Comparison of ENCODE assay signal across 8 cellular contexts in genomic region chr2:64750001-64750816, GRCh38.
A peak's percentile ranks its signal among the peaks of the same experiment; 100 is the strongest.
DNase-seq lines count a peak whose midpoint lies in the region; ATAC-seq and TF ChIP-seq lines count a peak whose summit lies in the region.

No MANE protein-coding gene starts in this region.

- TF ChIP-seq RAD21 in neural cell (conservative IDR thresholded peaks at IDR 0.05): peak; percentile 45

- peak overlapping the region; percentile 92 for H2AFZ ChIP-seq in PC-9
- H2AFZ ChIP-seq in neural cell (ENCODE audit: low read depth, low read length): peak overlapping the region; percentile 91

- H3K9me2 ChIP-seq in PC-9 (ENCODE audit: insufficient read depth) (no peaks in the 10 kb centered on the region), neural cell (ENCODE audit: insufficient read depth, low read length) (no peaks in the 10 kb centered on the region)

- no peak for TF ChIP-seq CTCF in PC-9 (conservative IDR thresholded peaks at IDR 0.05)
- no peak for TF ChIP-seq CTCF in foreskin keratinocyte (conservative IDR thresholded peaks at IDR 0.05)
- peak; percentile 51 for TF ChIP-seq CTCF in neural cell (IDR thresholded peaks at IDR 0.05; ENCODE audit: poor library complexity, severe bottlenecking)
- TF ChIP-seq CTCF in tibial artery (IDR thresholded peaks at IDR 0.05): no peak

- H3K9me3 ChIP-seq in PC-9 (ENCODE audit: insufficient read depth, low read depth) (no peaks in the 10 kb centered on the region), neural cell (ENCODE audit: low read length) (no peaks in the 10 kb centered on the region), tibial artery (no peaks in the 10 kb centered on the region)

- peak overlapping the region; percentile 75 for H3K4me3 ChIP-seq in PC-9
- H3K4me3 ChIP-seq in neural cell (ENCODE audit: low read length): peak overlapping the region; percentile 86
- H3K4me3 ChIP-seq in tibial artery: peak overlapping the region; percentile 69 to 89

- H3K4me1 ChIP-seq in PC-9 (replicated peaks; ENCODE audit: insufficient read depth) (peaks cover 38% of the 10 kb centered on the region), foreskin keratinocyte (peaks cover 11% of the 10 kb centered on the region), tibial artery (peaks cover 0 to 35% (median 20%) of the 10 kb centered on the region in 4 donors)

- POLR2A ChIA-PET in PC-9 (lab: Charles Lee; ENCODE audit: unreplicated experiment): interaction anchor here (0.5 to 3.6 kb wide), 18 partner anchors 19 to 770 kb away, joined by 3 to 79 read pairs (median 8); partner anchors contain the start of gene SERTAD2

- no TSS peak for BruUV-seq in PC-9 (replicated peaks; lab: Mats Ljungman, UMichigan)

- H4K20me1 ChIP-seq in PC-9 (ENCODE audit: insufficient read depth) (no peaks in the 10 kb centered on the region), neural cell (ENCODE audit: insufficient read depth) (no peaks in the 10 kb centered on the region)

- peaks cover 14% of the 10 kb centered on the region; the same call in 1 of the 2 replicates for H3F3A ChIP-seq in PC-9 (ENCODE audit: insufficient read depth, low read depth)
- peaks cover 5% of the 10 kb centered on the region for H3F3A ChIP-seq in neural cell (ENCODE audit: insufficient read depth, low read length, poor library complexity, severe bottlenecking)

- H3K36me3 ChIP-seq in PC-9 (ENCODE audit: low read depth): no peaks in the 10 kb centered on the region
- no peaks in the 10 kb centered on the region for H3K36me3 ChIP-seq in neural cell (ENCODE audit: insufficient read depth, low read length)
- H3K36me3 ChIP-seq in tibial artery: no peaks in the 10 kb centered on the region

- H3K27me3 ChIP-seq in PC-9 (ENCODE audit: insufficient read depth, low read depth) (no peaks in the 10 kb centered on the region), foreskin keratinocyte (no peaks in the 10 kb centered on the region), neural cell (ENCODE audit: insufficient read depth, low read depth, low read length) (no peaks in the 10 kb centered on the region), tibial artery (no peaks in the 10 kb centered on the region)

- ATAC-seq in foreskin keratinocyte: no peak

- H3K79me2 ChIP-seq in PC-9 (ENCODE audit: low read depth) (peaks cover 18% of the 10 kb centered on the region), neural cell (replicated peaks; ENCODE audit: insufficient read depth, low read length) (no peaks in the 10 kb centered on the region)

- peak overlapping the region; percentile 95 for H3K4me2 ChIP-seq in PC-9
- peak overlapping the region; percentile 81 for H3K4me2 ChIP-seq in neural cell (ENCODE audit: low read length)

- TF ChIP-seq EP300 in neural cell (conservative IDR thresholded peaks at IDR 0.05; ENCODE audit: poor library complexity, severe bottlenecking): no peak

- H3K9ac ChIP-seq in neural cell (ENCODE audit: low read length): peak overlapping the region; percentile 81

- peak overlapping the region; percentile 51 for H3K27ac ChIP-seq in PC-9
- H3K27ac ChIP-seq in foreskin keratinocyte: peak overlapping the region; percentile 49
- H3K27ac ChIP-seq in neural cell (ENCODE audit: low read length): peak overlapping the region; percentile 94
- H3K27ac ChIP-seq in tibial artery: peak overlapping the region; percentile 95 to 97

- CTCF ChIA-PET in PC-9 (lab: Charles Lee): interaction anchor here (0.7 to 3.1 kb wide), 9 partner anchors 22 to 163 kb away, joined by 3 to 17 read pairs (median 5); partner anchors contain the start of gene SERTAD2

- intact Hi-C loops in PC-9 (cut with micrococcal nuclease; ENCODE audit: unreplicated experiment): loop anchor here (1.0 to 10.0 kb wide), 7 partner anchors 29 to 1699 kb away; partner anchors contain the start of gene OTX1
- intact Hi-C loops in tibial artery (cut with DNase I; ENCODE audit: low total_unique reads): loop anchor here (2.0 to 5.0 kb wide), 3 partner anchors 17 to 112 kb away; partner anchors contain the start of gene SERTAD2

- peak; percentile 72 for DNase-seq in DMS 273 (lab: John Stamatoyannopoulos, UW; ENCODE audit: unreplicated experiment)
- no peak for DNase-seq in DMS 273 treated with DMSO at 0.1 percent for 48 hours (lab: John Stamatoyannopoulos, UW)
- DNase-seq in PC-9: peak in 1 of 2 experiments; percentile 26
- DNase-seq in activated naive CD4-positive, alpha-beta T cell treated with Interleukin-2 at 50 U/mL for 16 hours: peak; percentile 32
- peak in 1 of 2 donors; percentile 50 for DNase-seq in foreskin keratinocyte
- DNase-seq in tibial artery: peak; percentile 69 to 82
- DNase-seq in NCI-H1436 treated with DMSO at 0.1 percent for 48 hours (lab: John Stamatoyannopoulos, UW): no peak

TF ChIP-seq in neural cell, 6 proteins besides CTCF, POLR2A, EP300 and RAD21:
- peak; percentile 7 for TF ChIP-seq POLR2AphosphoS5 (IDR thresholded peaks at IDR 0.05)
- no peak for TF ChIP-seq TAF1 (IDR thresholded peaks at IDR 0.05; ENCODE audit: low read depth)
- peak; percentile 49 for TF ChIP-seq SMC3 (conservative IDR thresholded peaks at IDR 0.05; ENCODE audit: poor library complexity)
- TF ChIP-seq MXI1 (conservative IDR thresholded peaks at IDR 0.05; ENCODE audit: poor library complexity, severe bottlenecking): peak; percentile 53

Comparison
In these comparisons a context has a peak if more than half of its experiments do, and no peak if none do; other contexts are left out.
1. DNase-seq: peak in DMS 273 (single experiment), activated naive CD4-positive, alpha-beta T cell treated with Interleukin-2 at 50 U/mL for 16 hours (single experiment) and tibial artery (2 of 2); none in DMS 273 treated with DMSO at 0.1 percent for 48 hours (single experiment) and NCI-H1436 treated with DMSO at 0.1 percent for 48 hours (single experiment).
2. Peak in every context shown above with its lines, with median percentiles within 50 percentile points of each other: H3K27ac ChIP-seq and H3K4me3 ChIP-seq.